ENCODE assay signal across 1 cellular context in the genomic region with DNA sequence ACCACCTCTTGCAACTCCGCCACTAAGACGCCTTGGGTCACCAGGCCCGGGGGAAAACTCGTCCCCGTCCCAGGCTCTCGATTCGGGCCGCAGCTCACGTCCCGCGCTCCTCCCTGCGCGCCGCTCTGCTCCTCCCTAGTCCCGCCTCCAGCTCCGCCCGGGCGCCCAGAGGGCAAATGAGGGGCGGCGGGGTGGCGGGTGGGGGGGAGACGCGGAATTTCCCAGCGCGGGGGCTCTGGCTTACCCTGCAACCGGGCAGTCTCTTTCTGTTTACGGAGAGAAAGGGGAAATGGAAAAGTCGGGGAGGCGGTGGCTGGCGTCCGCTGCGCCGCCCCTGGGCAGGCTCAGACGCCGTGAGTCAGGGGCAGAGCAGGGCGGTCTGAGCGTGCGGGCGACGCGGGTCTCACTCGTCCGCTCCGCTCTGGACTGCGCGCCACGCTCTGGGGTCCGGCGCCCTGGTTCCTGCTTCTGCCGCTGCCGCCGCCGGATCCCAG.
TF ChIP-seq lines count a peak whose summit lies in the region.

A gene (plus strand): TSS at position 406 of the 494 bp plus-strand sequence. CDS start 4,755 bp downstream, outside the sequence.

TF ChIP-seq in HepG2, 621 proteins besides CTCF, POLR2A, EP300 and RAD21 (continued from another document and continues in another):
- TF ChIP-seq, protein P1, sequence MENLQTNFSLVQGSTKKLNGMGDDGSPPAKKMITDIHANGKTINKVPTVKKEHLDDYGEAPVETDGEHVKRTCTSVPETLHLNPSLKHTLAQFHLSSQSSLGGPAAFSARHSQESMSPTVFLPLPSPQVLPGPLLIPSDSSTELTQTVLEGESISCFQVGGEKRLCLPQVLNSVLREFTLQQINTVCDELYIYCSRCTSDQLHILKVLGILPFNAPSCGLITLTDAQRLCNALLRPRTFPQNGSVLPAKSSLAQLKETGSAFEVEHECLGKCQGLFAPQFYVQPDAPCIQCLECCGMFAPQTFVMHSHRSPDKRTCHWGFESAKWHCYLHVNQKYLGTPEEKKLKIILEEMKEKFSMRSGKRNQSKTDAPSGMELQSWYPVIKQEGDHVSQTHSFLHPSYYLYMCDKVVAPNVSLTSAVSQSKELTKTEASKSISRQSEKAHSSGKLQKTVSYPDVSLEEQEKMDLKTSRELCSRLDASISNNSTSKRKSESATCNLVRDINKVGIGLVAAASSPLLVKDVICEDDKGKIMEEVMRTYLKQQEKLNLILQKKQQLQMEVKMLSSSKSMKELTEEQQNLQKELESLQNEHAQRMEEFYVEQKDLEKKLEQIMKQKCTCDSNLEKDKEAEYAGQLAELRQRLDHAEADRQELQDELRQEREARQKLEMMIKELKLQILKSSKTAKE (CRISPR knock-in tag; IDR thresholded peaks at IDR 0.05; ENCODE audit: borderline replicate concordance): peak; percentile 67; the same call in 1 of the 2 replicates
- TF ChIP-seq ZNF607 (CRISPR knock-in tag; IDR thresholded peaks at IDR 0.05; ENCODE audit: borderline replicate concordance): peak; percentile 19
- TF ChIP-seq ZNF564 (CRISPR knock-in tag; IDR thresholded peaks at IDR 0.05): peak; percentile 80; the same call in 1 of the 2 replicates
- no peak for TF ChIP-seq KLF11 (CRISPR knock-in tag; IDR thresholded peaks at IDR 0.05)
- TF ChIP-seq MTF2 (CRISPR knock-in tag; IDR thresholded peaks at IDR 0.05; ENCODE audit: borderline replicate concordance): 0 out of 2 replicates have a peak, but pooled peaks have one; percentile 60
- TF ChIP-seq, protein P2, sequence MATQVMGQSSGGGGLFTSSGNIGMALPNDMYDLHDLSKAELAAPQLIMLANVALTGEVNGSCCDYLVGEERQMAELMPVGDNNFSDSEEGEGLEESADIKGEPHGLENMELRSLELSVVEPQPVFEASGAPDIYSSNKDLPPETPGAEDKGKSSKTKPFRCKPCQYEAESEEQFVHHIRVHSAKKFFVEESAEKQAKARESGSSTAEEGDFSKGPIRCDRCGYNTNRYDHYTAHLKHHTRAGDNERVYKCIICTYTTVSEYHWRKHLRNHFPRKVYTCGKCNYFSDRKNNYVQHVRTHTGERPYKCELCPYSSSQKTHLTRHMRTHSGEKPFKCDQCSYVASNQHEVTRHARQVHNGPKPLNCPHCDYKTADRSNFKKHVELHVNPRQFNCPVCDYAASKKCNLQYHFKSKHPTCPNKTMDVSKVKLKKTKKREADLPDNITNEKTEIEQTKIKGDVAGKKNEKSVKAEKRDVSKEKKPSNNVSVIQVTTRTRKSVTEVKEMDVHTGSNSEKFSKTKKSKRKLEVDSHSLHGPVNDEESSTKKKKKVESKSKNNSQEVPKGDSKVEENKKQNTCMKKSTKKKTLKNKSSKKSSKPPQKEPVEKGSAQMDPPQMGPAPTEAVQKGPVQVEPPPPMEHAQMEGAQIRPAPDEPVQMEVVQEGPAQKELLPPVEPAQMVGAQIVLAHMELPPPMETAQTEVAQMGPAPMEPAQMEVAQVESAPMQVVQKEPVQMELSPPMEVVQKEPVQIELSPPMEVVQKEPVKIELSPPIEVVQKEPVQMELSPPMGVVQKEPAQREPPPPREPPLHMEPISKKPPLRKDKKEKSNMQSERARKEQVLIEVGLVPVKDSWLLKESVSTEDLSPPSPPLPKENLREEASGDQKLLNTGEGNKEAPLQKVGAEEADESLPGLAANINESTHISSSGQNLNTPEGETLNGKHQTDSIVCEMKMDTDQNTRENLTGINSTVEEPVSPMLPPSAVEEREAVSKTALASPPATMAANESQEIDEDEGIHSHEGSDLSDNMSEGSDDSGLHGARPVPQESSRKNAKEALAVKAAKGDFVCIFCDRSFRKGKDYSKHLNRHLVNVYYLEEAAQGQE (IDR thresholded peaks at IDR 0.05; ENCODE audit: borderline replicate concordance in 1 of 2, low read depth in 1 of 2, low read length in 2 of 2): peak in 1 of 2 experiments; percentile 8; a peak in 1 of 4 replicates
- no peak for TF ChIP-seq HOXA7 (CRISPR knock-in tag; IDR thresholded peaks at IDR 0.05)
- TF ChIP-seq, protein P3, sequence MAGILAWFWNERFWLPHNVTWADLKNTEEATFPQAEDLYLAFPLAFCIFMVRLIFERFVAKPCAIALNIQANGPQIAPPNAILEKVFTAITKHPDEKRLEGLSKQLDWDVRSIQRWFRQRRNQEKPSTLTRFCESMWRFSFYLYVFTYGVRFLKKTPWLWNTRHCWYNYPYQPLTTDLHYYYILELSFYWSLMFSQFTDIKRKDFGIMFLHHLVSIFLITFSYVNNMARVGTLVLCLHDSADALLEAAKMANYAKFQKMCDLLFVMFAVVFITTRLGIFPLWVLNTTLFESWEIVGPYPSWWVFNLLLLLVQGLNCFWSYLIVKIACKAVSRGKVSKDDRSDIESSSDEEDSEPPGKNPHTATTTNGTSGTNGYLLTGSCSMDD (CRISPR knock-in tag; IDR thresholded peaks at IDR 0.05): 0 out of 2 replicates have a peak, but pooled peaks have one; percentile 14
- no peak; the same call in 1 of the 2 replicates for TF ChIP-seq MAZ (IDR thresholded peaks at IDR 0.05; ENCODE audit: borderline replicate concordance, low read depth, low read length)
- TF ChIP-seq MAZ (CRISPR knock-in tag; IDR thresholded peaks at IDR 0.05; ENCODE audit: low read depth): peak; percentile 76; the same call in 1 of the 2 replicates
- TF ChIP-seq, protein P4, sequence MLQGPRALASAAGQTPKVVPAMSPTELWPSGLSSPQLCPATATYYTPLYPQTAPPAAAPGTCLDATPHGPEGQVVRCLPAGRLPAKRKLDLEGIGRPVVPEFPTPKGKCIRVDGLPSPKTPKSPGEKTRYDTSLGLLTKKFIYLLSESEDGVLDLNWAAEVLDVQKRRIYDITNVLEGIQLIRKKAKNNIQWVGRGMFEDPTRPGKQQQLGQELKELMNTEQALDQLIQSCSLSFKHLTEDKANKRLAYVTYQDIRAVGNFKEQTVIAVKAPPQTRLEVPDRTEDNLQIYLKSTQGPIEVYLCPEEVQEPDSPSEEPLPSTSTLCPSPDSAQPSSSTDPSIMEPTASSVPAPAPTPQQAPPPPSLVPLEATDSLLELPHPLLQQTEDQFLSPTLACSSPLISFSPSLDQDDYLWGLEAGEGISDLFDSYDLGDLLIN (CRISPR knock-in tag; IDR thresholded peaks at IDR 0.05; ENCODE audit: borderline replicate concordance): 0 out of 2 replicates have a peak, but pooled peaks have one; percentile 50
- TF ChIP-seq, protein P5, sequence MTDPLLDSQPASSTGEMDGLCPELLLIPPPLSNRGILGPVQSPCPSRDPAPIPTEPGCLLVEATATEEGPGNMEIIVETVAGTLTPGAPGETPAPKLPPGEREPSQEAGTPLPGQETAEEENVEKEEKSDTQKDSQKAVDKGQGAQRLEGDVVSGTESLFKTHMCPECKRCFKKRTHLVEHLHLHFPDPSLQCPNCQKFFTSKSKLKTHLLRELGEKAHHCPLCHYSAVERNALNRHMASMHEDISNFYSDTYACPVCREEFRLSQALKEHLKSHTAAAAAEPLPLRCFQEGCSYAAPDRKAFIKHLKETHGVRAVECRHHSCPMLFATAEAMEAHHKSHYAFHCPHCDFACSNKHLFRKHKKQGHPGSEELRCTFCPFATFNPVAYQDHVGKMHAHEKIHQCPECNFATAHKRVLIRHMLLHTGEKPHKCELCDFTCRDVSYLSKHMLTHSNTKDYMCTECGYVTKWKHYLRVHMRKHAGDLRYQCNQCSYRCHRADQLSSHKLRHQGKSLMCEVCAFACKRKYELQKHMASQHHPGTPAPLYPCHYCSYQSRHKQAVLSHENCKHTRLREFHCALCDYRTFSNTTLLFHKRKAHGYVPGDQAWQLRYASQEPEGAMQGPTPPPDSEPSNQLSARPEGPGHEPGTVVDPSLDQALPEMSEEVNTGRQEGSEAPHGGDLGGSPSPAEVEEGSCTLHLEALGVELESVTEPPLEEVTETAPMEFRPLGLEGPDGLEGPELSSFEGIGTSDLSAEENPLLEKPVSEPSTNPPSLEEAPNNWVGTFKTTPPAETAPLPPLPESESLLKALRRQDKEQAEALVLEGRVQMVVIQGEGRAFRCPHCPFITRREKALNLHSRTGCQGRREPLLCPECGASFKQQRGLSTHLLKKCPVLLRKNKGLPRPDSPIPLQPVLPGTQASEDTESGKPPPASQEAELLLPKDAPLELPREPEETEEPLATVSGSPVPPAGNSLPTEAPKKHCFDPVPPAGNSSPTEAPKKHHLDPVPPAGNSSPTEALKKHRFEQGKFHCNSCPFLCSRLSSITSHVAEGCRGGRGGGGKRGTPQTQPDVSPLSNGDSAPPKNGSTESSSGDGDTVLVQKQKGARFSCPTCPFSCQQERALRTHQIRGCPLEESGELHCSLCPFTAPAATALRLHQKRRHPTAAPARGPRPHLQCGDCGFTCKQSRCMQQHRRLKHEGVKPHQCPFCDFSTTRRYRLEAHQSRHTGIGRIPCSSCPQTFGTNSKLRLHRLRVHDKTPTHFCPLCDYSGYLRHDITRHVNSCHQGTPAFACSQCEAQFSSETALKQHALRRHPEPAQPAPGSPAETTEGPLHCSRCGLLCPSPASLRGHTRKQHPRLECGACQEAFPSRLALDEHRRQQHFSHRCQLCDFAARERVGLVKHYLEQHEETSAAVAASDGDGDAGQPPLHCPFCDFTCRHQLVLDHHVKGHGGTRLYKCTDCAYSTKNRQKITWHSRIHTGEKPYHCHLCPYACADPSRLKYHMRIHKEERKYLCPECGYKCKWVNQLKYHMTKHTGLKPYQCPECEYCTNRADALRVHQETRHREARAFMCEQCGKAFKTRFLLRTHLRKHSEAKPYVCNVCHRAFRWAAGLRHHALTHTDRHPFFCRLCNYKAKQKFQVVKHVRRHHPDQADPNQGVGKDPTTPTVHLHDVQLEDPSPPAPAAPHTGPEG (CRISPR knock-in tag; IDR thresholded peaks at IDR 0.05): no peak; the same call in 1 of the 2 replicates
- 0 out of 2 replicates have a peak, but pooled peaks have one; percentile 12 for TF ChIP-seq TEAD2 (CRISPR knock-in tag; IDR thresholded peaks at IDR 0.05)
- TF ChIP-seq CENPT (CRISPR knock-in tag; IDR thresholded peaks at IDR 0.05; ENCODE audit: low read depth): no peak
- TF ChIP-seq ZNF678 (CRISPR knock-in tag; IDR thresholded peaks at IDR 0.05): no peak
- TF ChIP-seq, protein P6, sequence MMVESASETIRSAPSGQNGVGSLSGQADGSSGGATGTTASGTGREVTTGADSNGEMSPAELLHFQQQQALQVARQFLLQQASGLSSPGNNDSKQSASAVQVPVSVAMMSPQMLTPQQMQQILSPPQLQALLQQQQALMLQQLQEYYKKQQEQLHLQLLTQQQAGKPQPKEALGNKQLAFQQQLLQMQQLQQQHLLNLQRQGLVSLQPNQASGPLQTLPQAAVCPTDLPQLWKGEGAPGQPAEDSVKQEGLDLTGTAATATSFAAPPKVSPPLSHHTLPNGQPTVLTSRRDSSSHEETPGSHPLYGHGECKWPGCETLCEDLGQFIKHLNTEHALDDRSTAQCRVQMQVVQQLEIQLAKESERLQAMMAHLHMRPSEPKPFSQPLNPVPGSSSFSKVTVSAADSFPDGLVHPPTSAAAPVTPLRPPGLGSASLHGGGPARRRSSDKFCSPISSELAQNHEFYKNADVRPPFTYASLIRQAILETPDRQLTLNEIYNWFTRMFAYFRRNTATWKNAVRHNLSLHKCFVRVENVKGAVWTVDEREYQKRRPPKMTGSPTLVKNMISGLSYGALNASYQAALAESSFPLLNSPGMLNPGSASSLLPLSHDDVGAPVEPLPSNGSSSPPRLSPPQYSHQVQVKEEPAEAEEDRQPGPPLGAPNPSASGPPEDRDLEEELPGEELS (CRISPR knock-in tag; IDR thresholded peaks at IDR 0.05): peak; percentile 53
- no peak for TF ChIP-seq FOXJ3 (CRISPR knock-in tag; IDR thresholded peaks at IDR 0.05; ENCODE audit: borderline replicate concordance)
- TF ChIP-seq JUND (CRISPR knock-in tag; IDR thresholded peaks at IDR 0.05): no peak
- 0 out of 2 replicates have a peak, but pooled peaks have one; percentile 3 for TF ChIP-seq ZNF431 (CRISPR knock-in tag; IDR thresholded peaks at IDR 0.05; ENCODE audit: borderline replicate concordance, low read depth)
- peak; percentile 36; the same call in 1 of the 2 replicates for TF ChIP-seq RXRB (CRISPR knock-in tag; IDR thresholded peaks at IDR 0.05; ENCODE audit: borderline replicate concordance)
- TF ChIP-seq POGZ (CRISPR knock-in tag; IDR thresholded peaks at IDR 0.05): peak; percentile 57; the same call in 1 of the 2 replicates
- peak; percentile 17 for TF ChIP-seq TEAD3 (CRISPR knock-in tag; optimal IDR thresholded peaks at IDR 0.05; ENCODE audit: borderline replicate concordance)
- no peak for TF ChIP-seq ZNF207 (IDR thresholded peaks at IDR 0.05; ENCODE audit: borderline replicate concordance)
- TF ChIP-seq, protein P7, sequence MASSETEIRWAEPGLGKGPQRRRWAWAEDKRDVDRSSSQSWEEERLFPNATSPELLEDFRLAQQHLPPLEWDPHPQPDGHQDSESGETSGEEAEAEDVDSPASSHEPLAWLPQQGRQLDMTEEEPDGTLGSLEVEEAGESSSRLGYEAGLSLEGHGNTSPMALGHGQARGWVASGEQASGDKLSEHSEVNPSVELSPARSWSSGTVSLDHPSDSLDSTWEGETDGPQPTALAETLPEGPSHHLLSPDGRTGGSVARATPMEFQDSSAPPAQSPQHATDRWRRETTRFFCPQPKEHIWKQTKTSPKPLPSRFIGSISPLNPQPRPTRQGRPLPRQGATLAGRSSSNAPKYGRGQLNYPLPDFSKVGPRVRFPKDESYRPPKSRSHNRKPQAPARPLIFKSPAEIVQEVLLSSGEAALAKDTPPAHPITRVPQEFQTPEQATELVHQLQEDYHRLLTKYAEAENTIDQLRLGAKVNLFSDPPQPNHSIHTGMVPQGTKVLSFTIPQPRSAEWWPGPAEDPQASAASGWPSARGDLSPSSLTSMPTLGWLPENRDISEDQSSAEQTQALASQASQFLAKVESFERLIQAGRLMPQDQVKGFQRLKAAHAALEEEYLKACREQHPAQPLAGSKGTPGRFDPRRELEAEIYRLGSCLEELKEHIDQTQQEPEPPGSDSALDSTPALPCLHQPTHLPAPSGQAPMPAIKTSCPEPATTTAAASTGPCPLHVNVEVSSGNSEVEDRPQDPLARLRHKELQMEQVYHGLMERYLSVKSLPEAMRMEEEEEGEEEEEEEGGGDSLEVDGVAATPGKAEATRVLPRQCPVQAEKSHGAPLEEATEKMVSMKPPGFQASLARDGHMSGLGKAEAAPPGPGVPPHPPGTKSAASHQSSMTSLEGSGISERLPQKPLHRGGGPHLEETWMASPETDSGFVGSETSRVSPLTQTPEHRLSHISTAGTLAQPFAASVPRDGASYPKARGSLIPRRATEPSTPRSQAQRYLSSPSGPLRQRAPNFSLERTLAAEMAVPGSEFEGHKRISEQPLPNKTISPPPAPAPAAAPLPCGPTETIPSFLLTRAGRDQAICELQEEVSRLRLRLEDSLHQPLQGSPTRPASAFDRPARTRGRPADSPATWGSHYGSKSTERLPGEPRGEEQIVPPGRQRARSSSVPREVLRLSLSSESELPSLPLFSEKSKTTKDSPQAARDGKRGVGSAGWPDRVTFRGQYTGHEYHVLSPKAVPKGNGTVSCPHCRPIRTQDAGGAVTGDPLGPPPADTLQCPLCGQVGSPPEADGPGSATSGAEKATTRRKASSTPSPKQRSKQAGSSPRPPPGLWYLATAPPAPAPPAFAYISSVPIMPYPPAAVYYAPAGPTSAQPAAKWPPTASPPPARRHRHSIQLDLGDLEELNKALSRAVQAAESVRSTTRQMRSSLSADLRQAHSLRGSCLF (CRISPR knock-in tag; IDR thresholded peaks at IDR 0.05; ENCODE audit: borderline replicate concordance): no peak
- TF ChIP-seq SMARCE1 (IDR thresholded peaks at IDR 0.05; ENCODE audit: borderline replicate concordance): no peak
